In genomic region chr12:6116481-6117021, GRCh38 we compare ENCODE assay signal across 14 cellular contexts. TPM values are rescaled to one million over a fixed set of nuclear protein-coding genes. Genes with fewer than 3 reads are reported as not detected.
A peak's percentile ranks its signal among the peaks of the same experiment; 100 is the strongest.
DNase-seq lines count a peak whose midpoint lies in the region; ATAC-seq and TF ChIP-seq lines count a peak whose summit lies in the region.
"Had no signal": no experiment of that assay in that cellular context is flagged by ENCODE, and none has a peak within 500 bp of the region (broad histone marks: within the 10 kb centered on the region; RNA-seq: fewer than 3 reads in every experiment).

No MANE protein-coding gene starts in this region.

- H3K9ac ChIP-seq in smooth muscle cell (ENCODE audit: low read depth), result no peak overlapping the region

- H3K27me3 ChIP-seq in left lung, result no peaks in the 10 kb centered on the region
- no peaks in the 10 kb centered on the region for H3K27me3 ChIP-seq in smooth muscle cell (ENCODE audit: low read depth)
- H3K27me3 ChIP-seq: cardiac muscle cell, pancreas had no signal

- no peaks in the 10 kb centered on the region for H4K20me1 ChIP-seq in smooth muscle cell (ENCODE audit: low read depth)

- ATAC-seq in left lung (peak; percentile 30), GM18870 (IDR thresholded peaks at IDR 0.05; ENCODE audit: unreplicated experiment) (no peak)
- ATAC-seq: pancreas had no signal

- H3K4me2 ChIP-seq in smooth muscle cell, result no peak overlapping the region

- H3K79me2 ChIP-seq in smooth muscle cell (ENCODE audit: low read depth), result no peaks in the 10 kb centered on the region

- WGBS in smooth muscle cell (ENCODE audit: low lambda C conversion rate), result 64% methylated on average over 14 of the region's 14 CpGs

- H2AFZ ChIP-seq in smooth muscle cell (ENCODE audit: low read depth), result peak overlapping the region; percentile 41

- H3K4me3 ChIP-seq in left lung (no peak overlapping the region), smooth muscle cell (no peak overlapping the region)
- H3K4me3 ChIP-seq: cardiac muscle cell, pancreas had no signal

- TF ChIP-seq CTCF in left lung (IDR thresholded peaks at IDR 0.05) (no peak), smooth muscle cell (IDR thresholded peaks at IDR 0.05; ENCODE audit: borderline replicate concordance, insufficient read depth, poor library complexity, severe bottlenecking) (no peak)

- H3K27ac ChIP-seq in cingulate gyrus (ENCODE audit: low read depth, low read length) (peak overlapping the region; percentile 39), left lung (peak overlapping the region; percentile 44 to 50), smooth muscle cell (ENCODE audit: low read depth) (no peak overlapping the region)
- H3K27ac ChIP-seq: cardiac muscle cell, pancreas had no signal

- intact Hi-C loops in left lung (cut with DNase I), result no loop called here

- no peaks in the 10 kb centered on the region for H3K9me3 ChIP-seq in left lung
- H3K9me3 ChIP-seq in smooth muscle cell (replicated peaks; ENCODE audit: low read depth), result no peaks in the 10 kb centered on the region
- H3K9me3 ChIP-seq: pancreas had no signal

- DNase-seq in left lung, result no peak
- DNase-seq in smooth muscle cell (lab: John Stamatoyannopoulos, UW; ENCODE audit: unreplicated experiment), result no peak
- DNase-seq in NAMALWA (ENCODE audit: low spot score), result no peak
- DNase-seq in T1000 (lab: John Stamatoyannopoulos, UW), result no peak
- no peak for DNase-seq in NCI-H510A treated with DMSO at 0.1 percent for 48 hours (lab: John Stamatoyannopoulos, UW)
- DNase-seq: activated CD4-positive, alpha-beta T cell treated with anti-CD3 and anti-CD28 coated beads for 4 hours; CD4-positive, CD25-positive, alpha-beta regulatory T cell; NCI-H1417; pancreas had no signal

- peak; percentile 33; the same call in 1 of the 2 replicates for TF ChIP-seq EP300 in Ishikawa (IDR thresholded peaks at IDR 0.05; ENCODE audit: borderline replicate concordance)

- no peak for TF ChIP-seq RAD21 in Ishikawa (IDR thresholded peaks at IDR 0.05; ENCODE audit: low read depth)

- H3K4me1 ChIP-seq in left lung (peaks cover 0 to 17% of the 10 kb centered on the region in 2 donors), smooth muscle cell (ENCODE audit: low read depth) (no peaks in the 10 kb centered on the region)
- H3K4me1 ChIP-seq: pancreas had no signal

- H3K36me3 ChIP-seq in left lung, result no peaks in the 10 kb centered on the region
- no peaks in the 10 kb centered on the region for H3K36me3 ChIP-seq in smooth muscle cell (ENCODE audit: low read depth)
- H3K36me3 ChIP-seq: cardiac muscle cell, pancreas had no signal

- no peaks in the 10 kb centered on the region for H3F3A ChIP-seq in smooth muscle cell (ENCODE audit: low read depth)

TF ChIP-seq in Ishikawa, 13 proteins besides CTCF, POLR2A, EP300 and RAD21:
- TF ChIP-seq ZBTB7A (IDR thresholded peaks at IDR 0.05; ENCODE audit: low read depth) (no peak), TEAD4 (IDR thresholded peaks at IDR 0.05) (peak; percentile 56; the same call in 1 of the 2 replicates), CREB1 (IDR thresholded peaks at IDR 0.05; ENCODE audit: low read depth) (no peak), YY1 (IDR thresholded peaks at IDR 0.05; ENCODE audit: low read depth) (no peak)
- TF ChIP-seq, protein P1, sequence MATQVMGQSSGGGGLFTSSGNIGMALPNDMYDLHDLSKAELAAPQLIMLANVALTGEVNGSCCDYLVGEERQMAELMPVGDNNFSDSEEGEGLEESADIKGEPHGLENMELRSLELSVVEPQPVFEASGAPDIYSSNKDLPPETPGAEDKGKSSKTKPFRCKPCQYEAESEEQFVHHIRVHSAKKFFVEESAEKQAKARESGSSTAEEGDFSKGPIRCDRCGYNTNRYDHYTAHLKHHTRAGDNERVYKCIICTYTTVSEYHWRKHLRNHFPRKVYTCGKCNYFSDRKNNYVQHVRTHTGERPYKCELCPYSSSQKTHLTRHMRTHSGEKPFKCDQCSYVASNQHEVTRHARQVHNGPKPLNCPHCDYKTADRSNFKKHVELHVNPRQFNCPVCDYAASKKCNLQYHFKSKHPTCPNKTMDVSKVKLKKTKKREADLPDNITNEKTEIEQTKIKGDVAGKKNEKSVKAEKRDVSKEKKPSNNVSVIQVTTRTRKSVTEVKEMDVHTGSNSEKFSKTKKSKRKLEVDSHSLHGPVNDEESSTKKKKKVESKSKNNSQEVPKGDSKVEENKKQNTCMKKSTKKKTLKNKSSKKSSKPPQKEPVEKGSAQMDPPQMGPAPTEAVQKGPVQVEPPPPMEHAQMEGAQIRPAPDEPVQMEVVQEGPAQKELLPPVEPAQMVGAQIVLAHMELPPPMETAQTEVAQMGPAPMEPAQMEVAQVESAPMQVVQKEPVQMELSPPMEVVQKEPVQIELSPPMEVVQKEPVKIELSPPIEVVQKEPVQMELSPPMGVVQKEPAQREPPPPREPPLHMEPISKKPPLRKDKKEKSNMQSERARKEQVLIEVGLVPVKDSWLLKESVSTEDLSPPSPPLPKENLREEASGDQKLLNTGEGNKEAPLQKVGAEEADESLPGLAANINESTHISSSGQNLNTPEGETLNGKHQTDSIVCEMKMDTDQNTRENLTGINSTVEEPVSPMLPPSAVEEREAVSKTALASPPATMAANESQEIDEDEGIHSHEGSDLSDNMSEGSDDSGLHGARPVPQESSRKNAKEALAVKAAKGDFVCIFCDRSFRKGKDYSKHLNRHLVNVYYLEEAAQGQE (IDR thresholded peaks at IDR 0.05; ENCODE audit: low read depth), result no peak
TF ChIP-seq in Ishikawa: peak in this region for 1.

RNA-seq across cellular contexts. Expression of gene VWF, which starts 7.9 kb away (rescaled TPM):
- 100 to 1,000 TPM; 254 to 401 TPM for total RNA-seq in left lung
- total RNA-seq in smooth muscle cell, result 0.09 TPM in 1 of 2 replicates, not detected in the other
- 0.19 and 0.79 TPM in 2 replicates for polyA plus RNA-seq in smooth muscle cell
- total RNA-seq: activated T-helper 1 cell treated with anti-CD3 and anti-CD28 coated beads, Interleukin-12 subunit alpha, Interleukin-12 subunit beta, Interleukin-2, Interleukin-4 antibody, amounts not matched to agents 30 ng/mL and 10 ng/mL and 1 ng/mL, durations not matched to agents 14 hours and 24 hours and 36 hours had no signal
- polyA plus RNA-seq: cardiac muscle cell; CD4-positive, CD25-positive, alpha-beta regulatory T cell had no signal

Comparison
In these comparisons a context has a peak if more than half of its experiments do, and no peak if none do; other contexts are left out.
1. RNA of gene VWF, which starts 7.9 kb away (total RNA-seq): 254 to 401 TPM in left lung; 0.09 TPM in smooth muscle cell; every median in the first group is over 100 times any median in the second.